ENCODE assay signal across 28 cellular contexts in genomic region chr22:47759909-47760308, GRCh38.
"Had no signal": no experiment of that assay in that cellular context is flagged by ENCODE, and none has a peak within 500 bp of the region (broad histone marks: within the 10 kb centered on the region; RNA-seq: fewer than 3 reads in every experiment).

No MANE protein-coding gene starts in this region.

- H3K27me3 ChIP-seq: MG63, Peyer's patch, SJSA1 had no signal

- ATAC-seq: PC-3 had no signal

- H3K9ac ChIP-seq: SK-N-SH had no signal

- H3K4me1 ChIP-seq: Peyer's patch, SJSA1 had no signal

- H3K27ac ChIP-seq: Peyer's patch, SJSA1 had no signal

- H3K9me3 ChIP-seq: MG63, Peyer's patch, SK-N-SH had no signal

- H3K4me2 ChIP-seq: SK-N-SH had no signal

- H3K36me3 ChIP-seq: MG63, Peyer's patch, SJSA1 had no signal

- H3K4me3 ChIP-seq: MG63, Peyer's patch, SJSA1 had no signal

- DNase-seq: Kasumi-1, KG1, MG63, NCI-H1092, NCI-H1105, NCI-H1417 treated with DMSO at 0.1 percent for 48 hours, NCI-H1436 treated with DMSO at 0.1 percent for 48 hours, NCI-H1694 treated with DMSO at 0.1 percent for 48 hours, NCI-H187 treated with DMSO at 0.1 percent for 48 hours, NCI-H2029, NCI-H2081, NCI-H2171, NCI-H226, NCI-H446 treated with DMSO at 0.1 percent for 48 hours, NCI-H510A, NCI-H524, NCI-H69, NCI-H748 treated with DMSO at 0.1 percent for 48 hours, NCI-H82, OCI-M1, PC-3, Peyer's patch, Right ventricle myocardium superior, RPMI8226, SHP77 treated with DMSO at 0.1 percent for 48 hours, SK-N-SH, SW 1271 had no signal
